In genomic region chr5:124411089-124411488, GRCh38 we compare ENCODE assay signal across 2 cellular contexts.
TF ChIP-seq lines count a peak whose summit lies in the region.

No MANE protein-coding gene starts in this region.

TF ChIP-seq in IMR-90, 13 proteins besides CTCF, POLR2A, EP300 and RAD21:
- peak; percentile 12; the same call in 1 of the 2 replicates for TF ChIP-seq SMC3 (IDR thresholded peaks at IDR 0.05; ENCODE audit: low read depth, low read length)
- TF ChIP-seq USF2 (IDR thresholded peaks at IDR 0.05; ENCODE audit: low read depth, low read length), result no peak

TF ChIP-seq in endothelial cell of umbilical vein, 7 proteins besides CTCF, POLR2A, EP300 and RAD21:
- TF ChIP-seq MAX (IDR thresholded peaks at IDR 0.05; ENCODE audit: insufficient read depth, insufficient read length) (no peak), EZH2 (IDR thresholded peaks at IDR 0.05; ENCODE audit: borderline replicate concordance, low read depth, low read length, severe bottlenecking) (no peak), FOS (IDR thresholded peaks at IDR 0.05; ENCODE audit: borderline replicate concordance, insufficient read depth, low read length) (no peak), MYC (IDR thresholded peaks at IDR 0.05; ENCODE audit: low read depth, low read length) (no peak), GATA2 (IDR thresholded peaks at IDR 0.05; ENCODE audit: insufficient read depth, insufficient read length, low read depth, low read length) (no peak), JUN (IDR thresholded peaks at IDR 0.05; ENCODE audit: borderline replicate concordance, insufficient read depth, insufficient read length, low read depth) (no peak), POLR2AphosphoS5 (IDR thresholded peaks at IDR 0.05; ENCODE audit: insufficient read depth, low read depth, low read length) (no peak)
